In the genomic region with DNA sequence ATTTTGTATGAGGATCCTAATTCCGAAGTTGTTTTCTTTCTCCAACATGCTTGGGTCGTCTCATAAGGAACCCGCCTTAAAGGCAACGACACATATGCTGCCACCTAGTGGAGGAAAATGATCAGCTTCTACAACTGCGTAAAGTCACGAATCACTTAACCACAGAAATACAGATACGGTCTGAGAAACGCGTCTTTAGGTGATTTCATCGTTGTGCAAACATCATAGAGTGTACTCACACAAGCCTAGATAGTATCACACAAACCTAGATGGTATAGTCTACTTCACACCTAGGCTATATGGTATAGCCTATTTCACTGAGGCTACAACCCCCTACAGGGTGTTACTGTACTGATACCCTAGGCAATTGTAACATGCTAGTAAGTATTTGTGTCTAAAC, we compare ENCODE assay signal across 8 cellular contexts. TPM values are rescaled to one million over a fixed set of nuclear protein-coding genes. Genes with fewer than 3 reads are reported as not detected.
DNase-seq lines count a peak whose midpoint lies in the region; ATAC-seq, FAIRE-seq and TF ChIP-seq lines count a peak whose summit lies in the region.

No MANE protein-coding gene starts in this region.

- H3K9me3 ChIP-seq in GM23248 (ENCODE audit: low read depth), result no peaks in the 10 kb centered on the region
- H3K9me3 ChIP-seq in K562 (replicated peaks; ENCODE audit: control insufficient read depth, insufficient read depth, low read depth, low read length), result no peaks in the 10 kb centered on the region

- POLR2A ChIA-PET in K562 (lab: Yijun Ruan, JAX), result interaction anchor here (0.6 to 1.4 kb wide), 2 partner anchors 12 to 70 kb away, joined by 3 to 5 read pairs; no protein-coding TSS in a partner anchor

- 0 out of 2 replicates have a peak, but pooled peaks have one; percentile 10 for TF ChIP-seq EP300 in K562 (IDR thresholded peaks at IDR 0.05; ENCODE audit: low read length)

- peak; percentile 68 to 79 for TF ChIP-seq RAD21 in K562 (CRISPR knock-in tag; conservative IDR thresholded peaks at IDR 0.05 in 1 of 2, IDR thresholded peaks at IDR 0.05 in 1 of 2)

- H3K27me3 ChIP-seq in GM23248 (replicated peaks; ENCODE audit: insufficient read depth) (no peaks in the 10 kb centered on the region), K562 (ENCODE audit: control insufficient read depth in 2 of 2, insufficient read depth in 2 of 2, low read length in 2 of 2) (peaks cover 0 to 9% of the 10 kb centered on the region in 2 experiments; a peak in 2 of 5 replicates)

- peak; percentile 64 for DNase-seq in DMS153 treated with DMSO at 0.1 percent for 48 hours (lab: John Stamatoyannopoulos, UW; ENCODE audit: unreplicated experiment)
- DNase-seq in GM23248, result peak; percentile 90
- peak; percentile 57 for DNase-seq in NCI-H1105 (lab: John Stamatoyannopoulos, UW)
- peak; percentile 96 for DNase-seq in SKM-1 treated with dmso at 0.1 percent for 144 hours (lab: John Stamatoyannopoulos, UW; ENCODE audit: unreplicated experiment)
- DNase-seq in K562 (ENCODE audit: extremely low read depth in 1 of 4, low spot score in 3 of 4), result peak; percentile 73 to 87 (median 74)
- peak; percentile 80 for DNase-seq in iPS-NIHi7 (ENCODE audit: extremely low spot score)
- DNase-seq in stimulated activated CD4-positive, alpha-beta T cell treated with anti-CD3 and anti-CD28 coated beads, Interleukin-15, amount 100 ng/mL, for 48 hours (ENCODE audit: low read depth in 2 of 2), result peak; percentile 36 to 66

- in situ Hi-C loops in GM23248 (cut with MboI) (no loop called here), K562 (cut with MboI) (no loop called here)

- peaks cover 25% of the 10 kb centered on the region for H3F3A ChIP-seq in GM23248 (ENCODE audit: insufficient read depth)

- no peak overlapping the region for H2AFZ ChIP-seq in GM23248
- peak overlapping the region; percentile 65; the same call in 1 of the 2 replicates for H2AFZ ChIP-seq in K562 (ENCODE audit: low read depth, low read length)

- H3K27ac ChIP-seq in GM23248, result no peak overlapping the region
- H3K27ac ChIP-seq in K562 (ENCODE audit: extremely low read depth, low read depth, low read length), result no peak overlapping the region

- TF ChIP-seq POLR2A in K562 (conservative IDR thresholded peaks at IDR 0.05), result no peak

- H3K9me1 ChIP-seq in K562 (ENCODE audit: control insufficient read depth, insufficient read depth, low read length), result no peaks in the 10 kb centered on the region

- no TSS peak for BruUV-seq in K562 (replicated peaks; lab: Mats Ljungman, UMichigan)

- CTCF ChIA-PET in K562 (lab: Yijun Ruan, JAX; ENCODE audit: low intra/inter-chr PET ratio), result interaction anchor here (0.6 to 1.7 kb wide), 3 partner anchors 28 to 70 kb away, joined by 4 to 14 read pairs (median 4); no protein-coding TSS in a partner anchor

- H3K36me3 ChIP-seq in GM23248 (ENCODE audit: low read depth), result no peaks in the 10 kb centered on the region
- H3K36me3 ChIP-seq in K562 (ENCODE audit: control insufficient read depth, insufficient read depth, low read length), result no peaks in the 10 kb centered on the region

- intact Hi-C loops in K562 (cut with micrococcal nuclease), result loop anchor here (1.0 to 5.0 kb wide), 3 partner anchors 28 to 290 kb away; partner anchors contain the start of gene SH2D6

- TF ChIP-seq CTCF in K562 (IDR thresholded peaks at IDR 0.05 in 2 of 3, conservative IDR thresholded peaks at IDR 0.05 in 1 of 3; ENCODE audit: insufficient read depth in 2 of 3, low read depth in 1 of 3, low read length in 3 of 3), result peak; percentile 82 to 92 (median 88)

- H3K79me2 ChIP-seq in GM23248 (ENCODE audit: insufficient read depth) (no peaks in the 10 kb centered on the region), K562 (ENCODE audit: control insufficient read depth, insufficient read depth, low read length) (no peaks in the 10 kb centered on the region)

- peak; percentile 99 for FAIRE-seq in K562 (lab: Jason Lieb, UNC)

- H3K4me1 ChIP-seq in GM23248 (ENCODE audit: insufficient read depth) (peaks cover 20% of the 10 kb centered on the region), K562 (replicated peaks in 1 of 2; ENCODE audit: control insufficient read depth in 2 of 2, insufficient read depth in 2 of 2, low read length in 2 of 2) (peaks cover 5 to 29% of the 10 kb centered on the region in 2 experiments)

- ATAC-seq in K562 (peak; percentile 89), GM19324 (IDR thresholded peaks at IDR 0.05; ENCODE audit: low FRiP score, unreplicated experiment) (no peak)

- H3K4me3 ChIP-seq in GM23248 (no peak overlapping the region), K562 (no peak overlapping the region)

- H3K4me2 ChIP-seq in GM23248 (ENCODE audit: unreplicated experiment), result no peak overlapping the region
- H3K4me2 ChIP-seq in K562 (ENCODE audit: insufficient read depth, low read length), result peak overlapping the region; percentile 39; the same call in 1 of the 2 replicates

- 1% methylated on average over 10 of the region's 10 CpGs for WGBS in GM23248 (ENCODE audit: low coverage in 1 of 2, low lambda C conversion rate in 2 of 2, missing lambda C conversion rate in 2 of 2), 2 experiments
- 3% methylated on average over 10 of the region's 10 CpGs for WGBS in K562 (ENCODE audit: insufficient coverage, low coverage, missing lambda C conversion rate)

- H3K9me2 ChIP-seq in GM23248 (ENCODE audit: insufficient read depth), result no peaks in the 10 kb centered on the region

- no peaks in the 10 kb centered on the region for H4K20me1 ChIP-seq in GM23248 (ENCODE audit: insufficient read depth)
- H4K20me1 ChIP-seq in K562 (replicated peaks; ENCODE audit: control insufficient read depth, insufficient read depth, low read length), result no peaks in the 10 kb centered on the region

- H3K9ac ChIP-seq in GM23248, result no peak overlapping the region
- no peak overlapping the region for H3K9ac ChIP-seq in K562 (ENCODE audit: insufficient read depth in 1 of 2, low read depth in 2 of 2, low read length in 2 of 2)

RNA-seq across cellular contexts. Expression of gene GNLY, which starts 13.1 kb away (rescaled TPM):
- not detected in 2 replicates for total RNA-seq in GM23248 (2014; rRNA removed; shearing (Covaris generic))
- polyA plus RNA-seq in GM23248 (2016; fragmentation: Nextera tagmentation; extraction: Ambion mirVana) (not detected in 2 replicates), K562 (2011; rRNA removed) (not detected in 2 replicates), K562 (2014; fragmentation: Illumina TruSeq; extraction: Trizol) (not detected in 2 replicates), K562 (2014; fragmentation: Nextera tagmentation; extraction: Ambion mirVana) (not detected), K562 (2014; rRNA removed) (not detected in 2 replicates)
- 0.21 TPM in 1 of 2 replicates, not detected in the other for total RNA-seq in K562 (2011; cell fraction: chromatin; rRNA removed; ENCODE audit: low replicate concordance)
- not detected in 2 replicates for total RNA-seq in K562 (2011; cell fraction: nucleolus; rRNA removed)
- 0.99 TPM in 1 of 2 replicates, not detected in the other for total RNA-seq in K562 (2011; cell fraction: nucleoplasm; rRNA removed)
- total RNA-seq in K562 (2014; rRNA removed) (not detected in 2 replicates), K562 (2014; rRNA removed; fragmentation: Illumina TruSeq; extraction: Trizol) (not detected in 2 replicates), K562 (2015; rRNA removed; fragmentation: Illumina TruSeq; extraction: Trizol) (not detected in 2 replicates), K562 (2021) (not detected in 2 replicates)
- polyA plus RNA-seq in K562 (2011; cell fraction: cytosol; rRNA removed), result 0.03 TPM in 1 of 2 replicates, not detected in the other
- 0.06 TPM in 1 of 2 replicates, not detected in the other for polyA plus RNA-seq in K562 (2011; cell fraction: nucleus; rRNA removed)
- 0.37 TPM in 1 of 2 replicates, not detected in the other for polyA plus RNA-seq in K562 (2012)
- not detected in 2 replicates for polyA minus RNA-seq in K562 (2011; rRNA and poly(A)+ RNA removed)
- not detected in 2 replicates for polyA minus RNA-seq in K562 (2011; cell fraction: cytosol; rRNA and poly(A)+ RNA removed)
- not detected in 2 replicates for polyA minus RNA-seq in K562 (2011; cell fraction: nucleus; rRNA and poly(A)+ RNA removed)

RNA-seq across cellular contexts. Expression of gene SFTPB, which starts 39.3 kb away (rescaled TPM):
- not detected in 2 replicates for total RNA-seq in GM23248 (2014; rRNA removed; shearing (Covaris generic))
- polyA plus RNA-seq in GM23248 (2016; fragmentation: Nextera tagmentation; extraction: Ambion mirVana) (not detected in 2 replicates), K562 (2011; rRNA removed) (not detected in 2 replicates), K562 (2014; fragmentation: Illumina TruSeq; extraction: Trizol) (not detected in 2 replicates), K562 (2014; fragmentation: Nextera tagmentation; extraction: Ambion mirVana) (under 1 TPM in 1 of 2 experiments, not detected in 1; 0.03 TPM), K562 (2014; rRNA removed) (not detected in 2 replicates)
- not detected in 2 replicates for total RNA-seq in K562 (2011; cell fraction: chromatin; rRNA removed; ENCODE audit: low replicate concordance)
- total RNA-seq in K562 (2011; cell fraction: nucleolus; rRNA removed), result not detected in 2 replicates
- total RNA-seq in K562 (2011; cell fraction: nucleoplasm; rRNA removed), result not detected in 2 replicates
- total RNA-seq in K562 (2014; rRNA removed) (not detected in 2 replicates), K562 (2014; rRNA removed; fragmentation: Illumina TruSeq; extraction: Trizol) (not detected in 2 replicates), K562 (2015; rRNA removed; fragmentation: Illumina TruSeq; extraction: Trizol) (not detected in 2 replicates), K562 (2021) (7.0 and 8.5 TPM in 2 replicates)
- polyA plus RNA-seq in K562 (2011; cell fraction: cytosol; rRNA removed), result not detected in 2 replicates
- polyA plus RNA-seq in K562 (2011; cell fraction: nucleus; rRNA removed), result not detected in 2 replicates
- not detected in 2 replicates for polyA plus RNA-seq in K562 (2012)
- not detected in 2 replicates for polyA minus RNA-seq in K562 (2011; rRNA and poly(A)+ RNA removed)
- not detected in 2 replicates for polyA minus RNA-seq in K562 (2011; cell fraction: cytosol; rRNA and poly(A)+ RNA removed)
- not detected in 2 replicates for polyA minus RNA-seq in K562 (2011; cell fraction: nucleus; rRNA and poly(A)+ RNA removed)

RNA-seq across cellular contexts. Expression of gene ATOH8, which starts 46.5 kb away (rescaled TPM):
- total RNA-seq in GM23248 (2014; rRNA removed; shearing (Covaris generic)), result 40.7 and 50.1 TPM in 2 replicates
- 12.0 and 12.7 TPM in 2 replicates for polyA plus RNA-seq in GM23248 (2016; fragmentation: Nextera tagmentation; extraction: Ambion mirVana)
- total RNA-seq in K562 (2011; cell fraction: chromatin; rRNA removed; ENCODE audit: low replicate concordance), result not detected in 2 replicates
- not detected in 2 replicates for total RNA-seq in K562 (2011; cell fraction: nucleolus; rRNA removed)
- not detected in 2 replicates for total RNA-seq in K562 (2011; cell fraction: nucleoplasm; rRNA removed)
- not detected in 2 replicates for total RNA-seq in K562 (2014; rRNA removed)
- not detected in 2 replicates for total RNA-seq in K562 (2014; rRNA removed; fragmentation: Illumina TruSeq; extraction: Trizol)
- not detected in 2 replicates for total RNA-seq in K562 (2015; rRNA removed; fragmentation: Illumina TruSeq; extraction: Trizol)
- not detected in 2 replicates for total RNA-seq in K562 (2021)
- polyA plus RNA-seq in K562 (2011; rRNA removed), result not detected in 2 replicates
- not detected in 2 replicates for polyA plus RNA-seq in K562 (2011; cell fraction: cytosol; rRNA removed)
- polyA plus RNA-seq in K562 (2011; cell fraction: nucleus; rRNA removed), result not detected in 2 replicates
- polyA plus RNA-seq in K562 (2012), result not detected in 2 replicates
- polyA plus RNA-seq in K562 (2014; fragmentation: Illumina TruSeq; extraction: Trizol), result not detected in 2 replicates
- polyA plus RNA-seq in K562 (2014; fragmentation: Nextera tagmentation; extraction: Ambion mirVana), result not detected
- polyA plus RNA-seq in K562 (2014; rRNA removed), result not detected in 2 replicates
- polyA minus RNA-seq in K562 (2011; rRNA and poly(A)+ RNA removed), result not detected in 2 replicates
- not detected in 2 replicates for polyA minus RNA-seq in K562 (2011; cell fraction: cytosol; rRNA and poly(A)+ RNA removed)
- polyA minus RNA-seq in K562 (2011; cell fraction: nucleus; rRNA and poly(A)+ RNA removed), result not detected in 2 replicates

Comparison
In these comparisons a context has a peak if more than half of its experiments do, and no peak if none do; other contexts are left out.
1. RNA of gene ATOH8, which starts 46.5 kb away (total RNA-seq): 40.7 to 50.1 TPM in GM23248; not detected in K562; every median in the first group is over 10 times any median in the second.
2. Peak in every context shown above with its lines, with median percentiles within 50 percentile points of each other: DNase-seq.